3 cellular contexts compared by ENCODE assay signal in the genomic region with DNA sequence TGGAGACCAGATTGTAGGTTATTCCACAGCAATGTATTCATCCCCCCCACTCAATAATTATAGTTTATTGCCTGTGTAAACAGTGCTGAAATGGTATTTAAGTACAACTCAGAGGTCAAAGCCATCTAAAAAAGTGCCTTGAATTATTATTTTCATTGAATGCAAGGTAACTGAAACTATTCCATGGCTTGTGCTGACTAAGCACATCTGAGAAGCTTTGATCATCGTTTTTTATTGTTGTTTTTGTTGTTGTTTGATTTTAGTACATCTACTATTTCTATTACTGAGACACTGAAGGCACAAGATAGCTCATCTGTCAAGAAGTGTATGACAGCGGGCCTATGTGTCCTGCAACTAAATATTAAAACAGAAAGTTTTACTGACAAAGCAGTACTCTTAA.
TF ChIP-seq lines count a peak whose summit lies in the region.

No MANE protein-coding gene starts in this region.

TF ChIP-seq in A549, 52 proteins besides CTCF, POLR2A, EP300 and RAD21:
- TF ChIP-seq PHF8 (IDR thresholded peaks at IDR 0.05; ENCODE audit: borderline replicate concordance, low read depth) = no peak
- TF ChIP-seq, protein P1, sequence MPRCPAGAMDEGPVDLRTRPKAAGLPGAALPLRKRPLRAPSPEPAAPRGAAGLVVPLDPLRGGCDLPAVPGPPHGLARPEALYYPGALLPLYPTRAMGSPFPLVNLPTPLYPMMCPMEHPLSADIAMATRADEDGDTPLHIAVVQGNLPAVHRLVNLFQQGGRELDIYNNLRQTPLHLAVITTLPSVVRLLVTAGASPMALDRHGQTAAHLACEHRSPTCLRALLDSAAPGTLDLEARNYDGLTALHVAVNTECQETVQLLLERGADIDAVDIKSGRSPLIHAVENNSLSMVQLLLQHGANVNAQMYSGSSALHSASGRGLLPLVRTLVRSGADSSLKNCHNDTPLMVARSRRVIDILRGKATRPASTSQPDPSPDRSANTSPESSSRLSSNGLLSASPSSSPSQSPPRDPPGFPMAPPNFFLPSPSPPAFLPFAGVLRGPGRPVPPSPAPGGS (IDR thresholded peaks at IDR 0.05) = no peak
- TF ChIP-seq MAFK (IDR thresholded peaks at IDR 0.05; ENCODE audit: partially characterized antibody) = peak; percentile 85
- no peak for TF ChIP-seq FOSB (CRISPR knock-in tag; IDR thresholded peaks at IDR 0.05)
- no peak for TF ChIP-seq FOXS1 (CRISPR knock-in tag; IDR thresholded peaks at IDR 0.05)
- TF ChIP-seq ZC3H11A (IDR thresholded peaks at IDR 0.05) = no peak
- TF ChIP-seq, protein P2, sequence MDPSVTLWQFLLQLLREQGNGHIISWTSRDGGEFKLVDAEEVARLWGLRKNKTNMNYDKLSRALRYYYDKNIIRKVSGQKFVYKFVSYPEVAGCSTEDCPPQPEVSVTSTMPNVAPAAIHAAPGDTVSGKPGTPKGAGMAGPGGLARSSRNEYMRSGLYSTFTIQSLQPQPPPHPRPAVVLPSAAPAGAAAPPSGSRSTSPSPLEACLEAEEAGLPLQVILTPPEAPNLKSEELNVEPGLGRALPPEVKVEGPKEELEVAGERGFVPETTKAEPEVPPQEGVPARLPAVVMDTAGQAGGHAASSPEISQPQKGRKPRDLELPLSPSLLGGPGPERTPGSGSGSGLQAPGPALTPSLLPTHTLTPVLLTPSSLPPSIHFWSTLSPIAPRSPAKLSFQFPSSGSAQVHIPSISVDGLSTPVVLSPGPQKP (IDR thresholded peaks at IDR 0.05; ENCODE audit: low read depth, low read length) = no peak
- TF ChIP-seq CHD4 (IDR thresholded peaks at IDR 0.05; ENCODE audit: borderline replicate concordance) = no peak
- TF ChIP-seq RARB (CRISPR knock-in tag; IDR thresholded peaks at IDR 0.05) = no peak

TF ChIP-seq in IMR-90, 13 proteins besides CTCF, POLR2A, EP300 and RAD21:
- TF ChIP-seq SMC3 (IDR thresholded peaks at IDR 0.05; ENCODE audit: low read depth, low read length) (no peak), MAFK (IDR thresholded peaks at IDR 0.05; ENCODE audit: low read depth, low read length) (peak; percentile 91), MAZ (IDR thresholded peaks at IDR 0.05; ENCODE audit: borderline replicate concordance, low read depth, low read length) (no peak)

TF ChIP-seq in K562, 482 proteins besides CTCF, POLR2A, EP300 and RAD21:
- TF ChIP-seq MAFF (IDR thresholded peaks at IDR 0.05; ENCODE audit: low read length) (peak; percentile 38; the same call in 1 of the 2 replicates), ZNF316 (IDR thresholded peaks at IDR 0.05) (peak; percentile 53; the same call in 1 of the 2 replicates), MAFG (tag; conservative IDR thresholded peaks at IDR 0.05) (peak; percentile 31; the same call in 1 of the 2 replicates), POLR2B (IDR thresholded peaks at IDR 0.05; ENCODE audit: low read depth, partially characterized antibody) (no peak), MAFK (IDR thresholded peaks at IDR 0.05; ENCODE audit: low read length) (peak; percentile 46; the same call in 1 of the 2 replicates)
- TF ChIP-seq, protein P3, sequence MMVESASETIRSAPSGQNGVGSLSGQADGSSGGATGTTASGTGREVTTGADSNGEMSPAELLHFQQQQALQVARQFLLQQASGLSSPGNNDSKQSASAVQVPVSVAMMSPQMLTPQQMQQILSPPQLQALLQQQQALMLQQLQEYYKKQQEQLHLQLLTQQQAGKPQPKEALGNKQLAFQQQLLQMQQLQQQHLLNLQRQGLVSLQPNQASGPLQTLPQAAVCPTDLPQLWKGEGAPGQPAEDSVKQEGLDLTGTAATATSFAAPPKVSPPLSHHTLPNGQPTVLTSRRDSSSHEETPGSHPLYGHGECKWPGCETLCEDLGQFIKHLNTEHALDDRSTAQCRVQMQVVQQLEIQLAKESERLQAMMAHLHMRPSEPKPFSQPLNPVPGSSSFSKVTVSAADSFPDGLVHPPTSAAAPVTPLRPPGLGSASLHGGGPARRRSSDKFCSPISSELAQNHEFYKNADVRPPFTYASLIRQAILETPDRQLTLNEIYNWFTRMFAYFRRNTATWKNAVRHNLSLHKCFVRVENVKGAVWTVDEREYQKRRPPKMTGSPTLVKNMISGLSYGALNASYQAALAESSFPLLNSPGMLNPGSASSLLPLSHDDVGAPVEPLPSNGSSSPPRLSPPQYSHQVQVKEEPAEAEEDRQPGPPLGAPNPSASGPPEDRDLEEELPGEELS (CRISPR knock-in tag; IDR thresholded peaks at IDR 0.05; ENCODE audit: borderline replicate concordance) = no peak
TF ChIP-seq in K562: peak in this region for 4.
